Comparison of ENCODE assay signal across 19 cellular contexts in the genomic region with DNA sequence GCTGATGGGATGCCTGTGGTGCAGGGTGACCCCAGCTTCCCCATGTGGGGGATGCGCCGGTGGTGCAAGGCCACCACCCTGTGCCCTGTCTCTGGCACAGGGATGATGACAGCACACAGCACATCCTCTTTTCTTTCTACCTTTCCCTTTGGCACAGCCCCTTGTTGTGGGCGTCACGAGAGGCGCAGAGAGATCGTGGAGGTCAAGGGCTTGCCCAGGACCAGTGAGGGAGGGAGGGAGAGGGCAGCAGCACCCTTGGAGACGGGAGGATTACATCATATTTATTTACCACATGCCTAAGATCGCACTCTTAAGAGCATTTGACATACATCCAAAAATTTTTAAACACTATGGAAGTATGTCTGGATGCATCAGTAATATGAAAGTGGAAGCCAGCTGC. TPM values are rescaled to one million over a fixed set of nuclear protein-coding genes. Genes with fewer than 3 reads are reported as not detected.
A peak's percentile ranks its signal among the peaks of the same experiment; 100 is the strongest.
DNase-seq lines count a peak whose midpoint lies in the region; ATAC-seq, FAIRE-seq and TF ChIP-seq lines count a peak whose summit lies in the region.
"Had no signal": no experiment of that assay in that cellular context is flagged by ENCODE, and none has a peak within 500 bp of the region (broad histone marks: within the 10 kb centered on the region; RNA-seq: fewer than 3 reads in every experiment).

No MANE protein-coding gene starts in this region.

- H3K4me3 ChIP-seq in HepG2 (replicated peaks in 1 of 3; ENCODE audit: insufficient read depth in 1 of 3, low read depth in 2 of 3, low read length in 3 of 3) = no peak overlapping the region
- no peak overlapping the region for H3K4me3 ChIP-seq in right lobe of liver
- H3K4me3 ChIP-seq in neural progenitor cell = no peak overlapping the region
- H3K4me3 ChIP-seq in PC-9 = no peak overlapping the region
- H3K4me3 ChIP-seq: mucosa of descending colon, suprapubic skin had no signal

- no peaks in the 10 kb centered on the region for H3K9me2 ChIP-seq in PC-9 (ENCODE audit: insufficient read depth)

- H3K4me1 ChIP-seq in HepG2 (ENCODE audit: insufficient read depth, low read length) (peaks cover 26% of the 10 kb centered on the region), right lobe of liver (peaks cover 0 to 11% (median 2%) of the 10 kb centered on the region in 4 donors), neural progenitor cell (no peaks in the 10 kb centered on the region), PC-9 (replicated peaks; ENCODE audit: insufficient read depth) (no peaks in the 10 kb centered on the region)

- H3K36me3 ChIP-seq in HepG2 (replicated peaks in 1 of 2; ENCODE audit: control insufficient read depth in 1 of 2, insufficient read depth in 2 of 2, low read length in 2 of 2) (peaks cover 56 to 78% of the 10 kb centered on the region in 2 experiments), right lobe of liver (no peaks in the 10 kb centered on the region), neural progenitor cell (no peaks in the 10 kb centered on the region), PC-9 (ENCODE audit: low read depth) (no peaks in the 10 kb centered on the region)

- TF ChIP-seq RAD21 in HepG2 (CRISPR knock-in tag; IDR thresholded peaks at IDR 0.05) = no peak

- WGBS in HepG2 (ENCODE audit: low lambda C conversion rate) = 97% methylated on average over 8 of the region's 8 CpGs
- WGBS in right lobe of liver (ENCODE audit: insufficient coverage, low coverage, low lambda C conversion rate, missing lambda C conversion rate) = 77% methylated on average over 3 of the region's 8 CpGs

- no peaks in the 10 kb centered on the region for H3K9me3 Mint-ChIP-seq in neural progenitor cell
- H3K9me3 Mint-ChIP-seq: activated naive CD8-positive, alpha-beta T cell treated with anti-CD3 and anti-CD28 coated beads for 36 hours; activated T-cell treated with anti-CD3 and anti-CD28 coated beads, Interleukin-2, amount 50 U/mL, for 24 hours had no signal

- no TSS peak for BruUV-seq in HepG2 (replicated peaks; lab: Mats Ljungman, UMichigan)
- BruUV-seq in PC-9 (replicated peaks; lab: Mats Ljungman, UMichigan) = no TSS peak

- no peak overlapping the region for H3K9ac ChIP-seq in HepG2 (ENCODE audit: insufficient read depth, low read depth, low read length)
- H3K9ac ChIP-seq in neural progenitor cell = no peak overlapping the region

- POLR2A ChIA-PET in HepG2 (lab: Yijun Ruan, JAX) (no interaction called here), PC-9 (lab: Charles Lee; ENCODE audit: unreplicated experiment) (no interaction called here)

- H3K27me3 Mint-ChIP-seq in neural progenitor cell (ENCODE audit: insufficient read depth, low read depth) = peaks cover 5% of the 10 kb centered on the region
- H3K27me3 Mint-ChIP-seq: activated naive CD8-positive, alpha-beta T cell treated with anti-CD3 and anti-CD28 coated beads for 36 hours; activated T-cell treated with anti-CD3 and anti-CD28 coated beads, Interleukin-2, amount 50 U/mL, for 24 hours had no signal

- ATAC-seq in HepG2 = no peak
- ATAC-seq in right lobe of liver = no peak
- ATAC-seq in HG03378 (IDR thresholded peaks at IDR 0.05; ENCODE audit: unreplicated experiment) = no peak
- ATAC-seq: mucosa of descending colon had no signal

- no peaks in the 10 kb centered on the region for H3K9me3 ChIP-seq in HepG2 (ENCODE audit: low read length)
- no peaks in the 10 kb centered on the region for H3K9me3 ChIP-seq in right lobe of liver
- no peaks in the 10 kb centered on the region for H3K9me3 ChIP-seq in neural progenitor cell (ENCODE audit: low read depth)
- H3K9me3 ChIP-seq in PC-9 (ENCODE audit: insufficient read depth, low read depth) = no peaks in the 10 kb centered on the region
- H3K9me3 ChIP-seq: mucosa of descending colon, suprapubic skin had no signal

- in situ Hi-C loops in HepG2 (cut with HindIII; ENCODE audit: extremely low pct_ligation_motif_present, low pct_unique_long_range_greater_than_20kb) = no loop called here

- TF ChIP-seq CTCF in HepG2 (CRISPR knock-in tag; IDR thresholded peaks at IDR 0.05) = no peak
- TF ChIP-seq CTCF in right lobe of liver (IDR thresholded peaks at IDR 0.05) = no peak
- TF ChIP-seq CTCF in neural progenitor cell (IDR thresholded peaks at IDR 0.05) = no peak
- no peak for TF ChIP-seq CTCF in PC-9 (conservative IDR thresholded peaks at IDR 0.05)

- no peak overlapping the region for H2AFZ ChIP-seq in HepG2 (ENCODE audit: low read length)
- H2AFZ ChIP-seq in neural progenitor cell (replicated peaks) = no peak overlapping the region
- H2AFZ ChIP-seq in PC-9 = no peak overlapping the region

- no peak for TF ChIP-seq EP300 in HepG2 (IDR thresholded peaks at IDR 0.05; ENCODE audit: low read depth in 2 of 2, low read length in 2 of 2)
- TF ChIP-seq EP300 in HepG2 (CRISPR knock-in tag; IDR thresholded peaks at IDR 0.05; ENCODE audit: borderline replicate concordance) = no peak

- no peaks in the 10 kb centered on the region for H3F3A ChIP-seq in neural progenitor cell (ENCODE audit: low read depth)
- no peaks in the 10 kb centered on the region for H3F3A ChIP-seq in PC-9 (ENCODE audit: insufficient read depth, low read depth)

- H3K27me3 ChIP-seq in HepG2 (ENCODE audit: control insufficient read depth in 1 of 2, insufficient read depth in 2 of 2, low read length in 2 of 2) (no peaks in the 10 kb centered on the region), right lobe of liver (no peaks in the 10 kb centered on the region), neural progenitor cell (no peaks in the 10 kb centered on the region), PC-9 (ENCODE audit: insufficient read depth, low read depth) (no peaks in the 10 kb centered on the region)
- H3K27me3 ChIP-seq: suprapubic skin had no signal

- DNase-seq in HepG2 (ENCODE audit: low spot score) = no peak
- DNase-seq in right lobe of liver = no peak
- DNase-seq in fibroblast of the conjunctiva (ENCODE audit: low read depth) = peak; percentile 28
- no peak for DNase-seq in neural progenitor cell (ENCODE audit: low spot score)
- DNase-seq in NCI-H146 (lab: John Stamatoyannopoulos, UW) = no peak
- no peak for DNase-seq in PC-9
- DNase-seq in stimulated activated CD4-positive, alpha-beta T cell treated with anti-CD3 and anti-CD28 coated beads, Interleukin-15, amount 100 ng/mL, for 24 hours = no peak
- DNase-seq: activated CD4-positive, alpha-beta T cell treated with anti-CD3 and anti-CD28 coated beads, Interleukin-2, amount 50 U/mL, for 1 hour; activated naive CD8-positive, alpha-beta T cell treated with anti-CD3 and anti-CD28 coated beads for 36 hours; activated T-cell treated with anti-CD3 and anti-CD28 coated beads, Interleukin-2, amount 50 U/mL, for 24 hours; H7; kidney; MM.1S; NCI-H2029; NCI-H510A treated with DMSO at 0.1 percent for 48 hours had no signal

- intact Hi-C loops in HepG2 (cut with micrococcal nuclease; ENCODE audit: unreplicated experiment) = no loop called here
- intact Hi-C loops in right lobe of liver (cut with DNase I) = no loop called here
- intact Hi-C loops in PC-9 (cut with micrococcal nuclease; ENCODE audit: unreplicated experiment) = no loop called here

- H3K27ac Mint-ChIP-seq in neural progenitor cell = peak overlapping the region; percentile 48
- H3K27ac Mint-ChIP-seq: activated naive CD8-positive, alpha-beta T cell treated with anti-CD3 and anti-CD28 coated beads for 36 hours; activated T-cell treated with anti-CD3 and anti-CD28 coated beads, Interleukin-2, amount 50 U/mL, for 24 hours had no signal

- H3K4me3 Mint-ChIP-seq in neural progenitor cell = no peak overlapping the region
- H3K4me3 Mint-ChIP-seq: activated naive CD8-positive, alpha-beta T cell treated with anti-CD3 and anti-CD28 coated beads for 36 hours; activated T-cell treated with anti-CD3 and anti-CD28 coated beads, Interleukin-2, amount 50 U/mL, for 24 hours had no signal

- H3K27ac ChIP-seq in HepG2 (ENCODE audit: extremely low read length, insufficient read depth, low read length) (no peak overlapping the region), right lobe of liver (no peak overlapping the region), neural progenitor cell (no peak overlapping the region), PC-9 (no peak overlapping the region)
- H3K27ac ChIP-seq: suprapubic skin had no signal

- no peaks in the 10 kb centered on the region for H3K4me1 Mint-ChIP-seq in neural progenitor cell

- CTCF ChIA-PET in HepG2 (lab: Yijun Ruan, JAX; ENCODE audit: low intra/inter-chr PET ratio, low total read pairs) (no interaction called here), PC-9 (lab: Charles Lee) (no interaction called here)

- H4K20me1 ChIP-seq in HepG2 (ENCODE audit: insufficient read depth, low read length) (0 out of 2 replicates have a peak, but pooled peaks cover 4% of the 10 kb centered on the region), neural progenitor cell (ENCODE audit: low read depth) (no peaks in the 10 kb centered on the region), PC-9 (ENCODE audit: insufficient read depth) (no peaks in the 10 kb centered on the region)

- H3K79me2 ChIP-seq in HepG2 (ENCODE audit: insufficient read depth, low read length) (peaks cover 20% of the 10 kb centered on the region), neural progenitor cell (ENCODE audit: low read depth) (no peaks in the 10 kb centered on the region), PC-9 (ENCODE audit: low read depth) (no peaks in the 10 kb centered on the region)

- peaks cover 6% of the 10 kb centered on the region for H3K36me3 Mint-ChIP-seq in neural progenitor cell
- H3K36me3 Mint-ChIP-seq: activated naive CD8-positive, alpha-beta T cell treated with anti-CD3 and anti-CD28 coated beads for 36 hours had no signal

- no peak for FAIRE-seq in HepG2 (lab: Jason Lieb, UNC)
- FAIRE-seq: A204.1, kidney had no signal

- TF ChIP-seq POLR2A in HepG2 (IDR thresholded peaks at IDR 0.05; ENCODE audit: insufficient read depth in 1 of 2, low read depth in 2 of 2, low read length in 2 of 2) = no peak
- no peak for TF ChIP-seq POLR2A in right lobe of liver (IDR thresholded peaks at IDR 0.05)

- H3K4me2 ChIP-seq in HepG2 (ENCODE audit: low read depth, low read length) = no peak overlapping the region
- H3K4me2 ChIP-seq in neural progenitor cell = no peak overlapping the region
- H3K4me2 ChIP-seq in PC-9 = no peak overlapping the region

RNA-seq across cellular contexts. Expression of a gene that starts 12.6 kb away (rescaled TPM):
- 19.8 and 39.1 TPM in 2 replicates for total RNA-seq in HepG2 (2016; rRNA removed; fragmentation: Illumina TruSeq; extraction: Trizol)
- total RNA-seq in HepG2 (2016; cell fraction: cytosol; rRNA removed; fragmentation: Illumina TruSeq; extraction: Trizol; ENCODE audit: low read depth) = 3.7 and 4.2 TPM in 2 replicates
- total RNA-seq in HepG2 (2016; cell fraction: insoluble cytoplasmic fraction; rRNA removed; fragmentation: Illumina TruSeq; extraction: Trizol) = 18.3 and 41.8 TPM in 2 replicates
- 10.5 and 10.8 TPM in 2 replicates for total RNA-seq in HepG2 (2016; cell fraction: membrane; rRNA removed; fragmentation: Illumina TruSeq; extraction: Trizol)
- 47.7 and 59.7 TPM in 2 replicates for total RNA-seq in HepG2 (2016; cell fraction: nucleus; rRNA removed; fragmentation: Illumina TruSeq; extraction: Trizol)
- 42.2 and 49.6 TPM in 2 replicates for polyA plus RNA-seq in HepG2 (2011; rRNA removed)
- 23.5 and 32.3 TPM in 2 replicates for polyA plus RNA-seq in HepG2 (2011; cell fraction: cytosol; rRNA removed)
- 121 and 179 TPM in 2 replicates for polyA plus RNA-seq in HepG2 (2011; cell fraction: nucleus; rRNA removed)
- polyA plus RNA-seq in HepG2 (2012) = 24.0 and 38.1 TPM in 2 replicates
- 3.2 and 3.4 TPM in 2 replicates for polyA plus RNA-seq in HepG2 (2016; cell fraction: cytosol; fragmentation: Illumina TruSeq; extraction: Trizol; ENCODE audit: low read depth)
- polyA plus RNA-seq in HepG2 (2016; cell fraction: insoluble cytoplasmic fraction; fragmentation: Illumina TruSeq; extraction: Trizol; ENCODE audit: low read depth) = 16.0 and 21.6 TPM in 2 replicates
- polyA plus RNA-seq in HepG2 (2016; cell fraction: membrane; fragmentation: Illumina TruSeq; extraction: Trizol; ENCODE audit: low read depth) = 4.5 and 5.6 TPM in 2 replicates
- 86.7 and 90.9 TPM in 2 replicates for polyA plus RNA-seq in HepG2 (2016; cell fraction: nucleus; fragmentation: Illumina TruSeq; extraction: Trizol; ENCODE audit: insufficient read depth, low read depth)
- 10.6 and 128 TPM in 2 replicates for polyA minus RNA-seq in HepG2 (2011; rRNA and poly(A)+ RNA removed; ENCODE audit: low replicate concordance)
- polyA minus RNA-seq in HepG2 (2011; cell fraction: cytosol; rRNA and poly(A)+ RNA removed) = 36.4 and 40.3 TPM in 2 replicates
- 19.9 and 27.0 TPM in 2 replicates for polyA minus RNA-seq in HepG2 (2011; cell fraction: nucleus; rRNA and poly(A)+ RNA removed)
- 10 to 100 TPM; 11.3 to 19.7 (median 15.9) TPM for total RNA-seq in right lobe of liver
- total RNA-seq in neural progenitor cell (ENCODE audit: low replicate concordance) = 8.8 and 28.4 TPM in 2 replicates
- total RNA-seq in PC-9 (2021) = 53.7 and 57.1 TPM in 2 replicates
